ENCODE assay signal across 27 cellular contexts in the genomic region with DNA sequence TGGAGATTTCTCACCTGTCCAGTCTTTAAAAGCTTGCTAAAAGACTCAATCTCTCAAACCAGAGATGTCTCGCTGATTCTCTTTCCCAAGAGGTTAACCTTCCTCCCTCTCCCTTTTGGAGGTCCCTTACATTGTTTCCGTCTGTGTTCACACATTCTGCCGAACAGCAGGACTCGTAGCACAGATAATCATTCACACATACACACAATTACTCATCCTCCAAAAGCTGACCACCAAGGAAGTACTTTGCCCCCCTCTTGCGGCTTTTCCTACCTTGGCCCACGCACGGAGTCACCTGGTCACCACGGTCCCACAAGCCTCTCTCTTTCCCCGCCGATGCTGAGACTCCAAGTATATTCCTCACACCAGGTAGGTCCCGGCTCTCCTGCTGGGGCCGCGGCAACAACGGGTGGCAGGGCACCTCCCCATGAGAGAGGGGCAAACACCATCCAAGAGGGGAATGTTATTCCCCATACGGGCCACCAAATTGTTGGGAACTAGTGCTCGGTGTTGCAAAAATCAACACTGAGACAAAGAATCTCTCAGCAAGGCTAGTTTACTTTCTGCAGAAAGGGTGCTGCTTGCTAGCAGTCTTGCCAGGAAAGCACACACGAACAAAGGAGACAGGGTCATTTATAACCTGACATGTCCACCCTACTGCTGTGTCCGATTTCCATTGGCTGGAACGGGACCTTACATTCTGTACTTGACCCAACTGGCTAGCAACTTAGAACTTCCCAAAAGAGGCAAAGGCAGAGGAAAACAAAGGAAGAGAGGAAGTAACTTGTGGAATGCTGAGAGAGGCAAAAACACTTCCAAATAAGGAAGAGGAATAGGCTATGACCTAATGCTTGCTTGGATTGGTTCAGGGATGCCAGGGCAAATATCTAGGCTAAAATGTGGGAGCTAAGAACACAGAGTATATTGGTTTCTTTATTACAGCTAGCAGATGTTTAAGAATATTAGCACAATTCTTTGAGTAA.
DNase-seq lines count a peak whose midpoint lies in the region; ATAC-seq, FAIRE-seq and TF ChIP-seq lines count a peak whose summit lies in the region.
"Had no signal": no experiment of that assay in that cellular context is flagged by ENCODE, and none has a peak within 500 bp of the region (broad histone marks: within the 10 kb centered on the region; RNA-seq: fewer than 3 reads in every experiment).

No MANE protein-coding gene starts in this region.

- WGBS in mesenchymal stem cell, result 93% methylated on average over 19 of the region's 19 CpGs

- TF ChIP-seq CTCF in astrocyte (IDR thresholded peaks at IDR 0.05; ENCODE audit: insufficient read depth, low read depth, low read length) (no peak), progenitor cell of endocrine pancreas (IDR thresholded peaks at IDR 0.05; ENCODE audit: unreplicated experiment) (no peak)

- H3K9me3 ChIP-seq in astrocyte (ENCODE audit: insufficient read depth, low read depth, low read length) (peaks cover 10% of the 10 kb centered on the region), mesenchymal stem cell (ENCODE audit: control insufficient read depth, low read length) (peaks cover 9% of the 10 kb centered on the region)

- no peak for FAIRE-seq in astrocyte (lab: Jason Lieb, UNC)
- FAIRE-seq: colon, GM12891, RCC 7860 had no signal

- no peak overlapping the region for H2AK5ac ChIP-seq in mesenchymal stem cell (ENCODE audit: low read length, severe bottlenecking)

- no peak overlapping the region for H4K8ac ChIP-seq in mesenchymal stem cell (ENCODE audit: low read length)

- no peak overlapping the region for H4K91ac ChIP-seq in mesenchymal stem cell (ENCODE audit: low read length)

- no peak overlapping the region for H3K14ac ChIP-seq in mesenchymal stem cell (ENCODE audit: low read length in 2 of 2)

- peak overlapping the region in 1 of 2 experiments; percentile 24 for H2BK12ac ChIP-seq in mesenchymal stem cell (ENCODE audit: low read length in 2 of 2)

- H3K4me1 ChIP-seq in astrocyte (ENCODE audit: insufficient read depth, low read length) (no peaks in the 10 kb centered on the region), mesenchymal stem cell (ENCODE audit: control insufficient read depth, insufficient read depth, low read depth, low read length) (no peaks in the 10 kb centered on the region)
- H3K4me1 ChIP-seq: left lung, upper lobe of left lung had no signal

- H3K9me3 Mint-ChIP-seq in astrocyte (ENCODE audit: unreplicated experiment) (peaks cover 31% of the 10 kb centered on the region), progenitor cell of endocrine pancreas (ENCODE audit: low read depth) (peaks cover 30% of the 10 kb centered on the region)

- ATAC-seq in HG02678 (IDR thresholded peaks at IDR 0.05; ENCODE audit: unreplicated experiment), result no peak
- ATAC-seq: left lung had no signal

- no peaks in the 10 kb centered on the region for H3K79me1 ChIP-seq in mesenchymal stem cell (replicated peaks; ENCODE audit: low read length, poor library complexity, severe bottlenecking)

- in situ Hi-C loops in KBM-7 (cut with MboI; ENCODE audit: low pct_unique_long_range_greater_than_20kb, low sequenced_read_pairs), result no loop called here

- no peak overlapping the region for H2BK15ac ChIP-seq in mesenchymal stem cell (ENCODE audit: low read depth, poor library complexity, severe bottlenecking)

- H3K4me1 Mint-ChIP-seq in astrocyte (ENCODE audit: low read depth, unreplicated experiment), result peaks cover 8% of the 10 kb centered on the region
- H3K4me1 Mint-ChIP-seq in progenitor cell of endocrine pancreas (ENCODE audit: low read depth), result no peaks in the 10 kb centered on the region
- H3K4me1 Mint-ChIP-seq: activated naive CD8-positive, alpha-beta T cell treated with anti-CD3 and anti-CD28 coated beads for 36 hours had no signal

- no peaks in the 10 kb centered on the region for H4K20me1 ChIP-seq in astrocyte (ENCODE audit: insufficient read depth, low read length)

- H3K36me3 ChIP-seq in astrocyte (ENCODE audit: insufficient read depth, low read length), result no peaks in the 10 kb centered on the region
- H3K36me3 ChIP-seq in mesenchymal stem cell (ENCODE audit: control insufficient read depth in 1 of 2, insufficient read depth in 2 of 2, low read depth in 1 of 2, low read length in 2 of 2), result peaks cover 0 to 3% of the 10 kb centered on the region in 2 experiments
- H3K36me3 ChIP-seq: left lung, upper lobe of left lung had no signal

- H3K4ac ChIP-seq in mesenchymal stem cell (ENCODE audit: low read depth in 1 of 2, low read length in 2 of 2), result no peak overlapping the region

- no peak overlapping the region for H2BK120ac ChIP-seq in mesenchymal stem cell (ENCODE audit: low read depth, low read length)

- no peak overlapping the region for H3K18ac ChIP-seq in mesenchymal stem cell (ENCODE audit: low read depth in 1 of 2, low read length in 2 of 2)

- peak overlapping the region; percentile 24 for H3K4me3 ChIP-seq in astrocyte (ENCODE audit: insufficient read depth, low read depth, low read length)
- H3K4me3 ChIP-seq in mesenchymal stem cell (ENCODE audit: insufficient read depth in 1 of 2, low read depth in 1 of 2, low read length in 2 of 2), result peak overlapping the region in 1 of 2 experiments; percentile 41
- H3K4me3 ChIP-seq: left lung, upper lobe of left lung had no signal

- H3K27ac ChIP-seq in astrocyte (ENCODE audit: low read depth, low read length) (no peak overlapping the region), mesenchymal stem cell (ENCODE audit: low read length, poor library complexity, severe bottlenecking) (peak overlapping the region; percentile 76)
- H3K27ac ChIP-seq: epithelial cell of prostate, left lung, upper lobe of left lung had no signal

- no peak overlapping the region for H2BK5ac ChIP-seq in mesenchymal stem cell (ENCODE audit: low read depth, low read length, poor library complexity, severe bottlenecking)

- H3K27ac Mint-ChIP-seq in astrocyte (ENCODE audit: unreplicated experiment) (peak overlapping the region; percentile 78), progenitor cell of endocrine pancreas (peak overlapping the region; percentile 69)
- H3K27ac Mint-ChIP-seq: activated CD4-positive, alpha-beta T cell treated with anti-CD3 and anti-CD28 coated beads, Interleukin-2, amount 10 ng/mL, durations not matched to agents 7 days and 5 days; activated naive CD8-positive, alpha-beta T cell treated with anti-CD3 and anti-CD28 coated beads for 36 hours had no signal

- DNase-seq in HT1080 (ENCODE audit: low read depth), result peak; percentile 25
- no peak for DNase-seq in astrocyte (ENCODE audit: low read depth)
- DNase-seq in mesenchymal stem cell, result peak; percentile 7
- no peak for DNase-seq in progenitor cell of endocrine pancreas (ENCODE audit: low spot score, unreplicated experiment)
- no peak for DNase-seq in NCI-H2081 (lab: John Stamatoyannopoulos, UW)
- no peak for DNase-seq in activated CD8-positive, alpha-beta memory T cell treated with anti-CD3 and anti-CD28 coated beads for 24 hours
- no peak for DNase-seq in KBM-7
- DNase-seq: activated CD4-positive, alpha-beta T cell treated with anti-CD3 and anti-CD28 coated beads, Interleukin-2, amount 10 ng/mL, durations not matched to agents 7 days and 5 days; activated effector memory CD4-positive, alpha-beta T cell treated with Interleukin-2 at 50 U/mL for 16 hours; activated naive CD8-positive, alpha-beta T cell treated with anti-CD3 and anti-CD28 coated beads for 36 hours; activated T-cell treated with anti-CD3 and anti-CD28 coated beads, Interleukin-2, amount 50 U/mL, for 1 hour; aorta; CD8-positive, alpha-beta memory T cell; effector CD4-positive, alpha-beta T cell; Kasumi-1; left lung; NCI-H1436 treated with DMSO at 0.1 percent for 48 hours; NCI-H226; SIG-M5; stimulated activated naive CD4-positive, alpha-beta T cell; SW 1271 had no signal

- H3K9ac ChIP-seq in astrocyte (ENCODE audit: low read length) (peak overlapping the region; percentile 31), mesenchymal stem cell (ENCODE audit: low read length) (no peak overlapping the region)

- no peak overlapping the region for H3K23ac ChIP-seq in mesenchymal stem cell (ENCODE audit: low read length in 2 of 2)

- no peaks in the 10 kb centered on the region for H3K27me3 ChIP-seq in astrocyte (ENCODE audit: insufficient read depth, low read length)
- no peaks in the 10 kb centered on the region for H3K27me3 ChIP-seq in mesenchymal stem cell (ENCODE audit: control insufficient read depth in 1 of 2, insufficient read depth in 1 of 2, low read length in 2 of 2)
- H3K27me3 ChIP-seq: left lung, upper lobe of left lung had no signal

- H3K4me3 Mint-ChIP-seq in astrocyte (ENCODE audit: unreplicated experiment) (peak overlapping the region; percentile 87), progenitor cell of endocrine pancreas (ENCODE audit: low read depth) (peak overlapping the region; percentile 30)
- H3K4me3 Mint-ChIP-seq: activated CD4-positive, alpha-beta T cell treated with anti-CD3 and anti-CD28 coated beads, Interleukin-2, amount 10 ng/mL, durations not matched to agents 7 days and 5 days; activated naive CD8-positive, alpha-beta T cell treated with anti-CD3 and anti-CD28 coated beads for 36 hours; CD8-positive, alpha-beta memory T cell had no signal

- no peak overlapping the region for H2AFZ ChIP-seq in astrocyte (ENCODE audit: low read depth, low read length)
- no peak overlapping the region for H2AFZ ChIP-seq in mesenchymal stem cell (ENCODE audit: low read depth, low read length)

- H3K27me3 Mint-ChIP-seq in astrocyte (ENCODE audit: low read depth, unreplicated experiment), result no peaks in the 10 kb centered on the region
- no peaks in the 10 kb centered on the region for H3K27me3 Mint-ChIP-seq in progenitor cell of endocrine pancreas

- no peaks in the 10 kb centered on the region for H3K79me2 ChIP-seq in astrocyte (ENCODE audit: insufficient read depth, low read length)

- H3K4me2 ChIP-seq in astrocyte (ENCODE audit: low read length), result no peak overlapping the region
- H3K4me2 ChIP-seq in mesenchymal stem cell (ENCODE audit: low read length, poor library complexity, severe bottlenecking), result no peak overlapping the region

- H3K36me3 Mint-ChIP-seq in astrocyte (ENCODE audit: low read depth, unreplicated experiment) (peaks cover 28% of the 10 kb centered on the region), progenitor cell of endocrine pancreas (ENCODE audit: insufficient read depth) (peaks cover 4% of the 10 kb centered on the region)
- H3K36me3 Mint-ChIP-seq: activated naive CD8-positive, alpha-beta T cell treated with anti-CD3 and anti-CD28 coated beads for 36 hours; CD8-positive, alpha-beta memory T cell had no signal

Comparison
In these comparisons a context has a peak if more than half of its experiments do, and no peak if none do; other contexts are left out.
1. DNase-seq: peak in HT1080 (single experiment) and mesenchymal stem cell (single experiment); none in astrocyte (single experiment), progenitor cell of endocrine pancreas (single experiment), NCI-H2081 (0 of 2), activated CD8-positive, alpha-beta memory T cell treated with anti-CD3 and anti-CD28 coated beads for 24 hours (single experiment) and KBM-7 (single experiment).